Comparison of ENCODE assay signal across 36 cellular contexts in the genomic region with DNA sequence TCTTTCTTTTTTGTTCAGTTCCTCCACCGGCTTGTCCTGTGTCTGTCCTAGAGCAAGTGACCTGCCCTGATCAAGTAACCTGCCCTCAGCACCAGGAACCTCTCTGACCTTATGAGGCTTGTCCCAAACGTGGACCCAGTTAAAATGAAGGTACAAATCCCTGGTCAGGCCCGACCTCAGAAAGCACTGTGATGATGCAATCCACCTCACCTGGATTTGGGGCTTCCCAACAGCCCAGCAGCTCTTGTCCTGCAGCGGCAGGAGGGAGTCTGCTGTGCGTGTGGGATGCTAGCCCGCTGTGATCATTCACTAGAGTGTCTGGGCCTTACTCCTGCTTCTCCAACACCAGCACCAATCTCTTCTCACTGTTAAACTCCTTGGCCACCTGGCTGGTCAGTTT. TPM values are rescaled to one million over a fixed set of nuclear protein-coding genes. Genes with fewer than 3 reads are reported as not detected.
"Had no signal": no experiment of that assay in that cellular context is flagged by ENCODE, and none has a peak within 500 bp of the region (broad histone marks: within the 10 kb centered on the region; RNA-seq: fewer than 3 reads in every experiment).

No MANE protein-coding gene starts in this region.

- H3K4me1 ChIP-seq: body of pancreas had no signal

- DNase-seq: activated CD4-positive, alpha-beta memory T cell treated with anti-CD3 and anti-CD28 coated beads for 36 hours; activated CD4-positive, alpha-beta T cell treated with anti-CD3 and anti-CD28 coated beads, Interleukin-2, amount 10 ng/mL, durations not matched to agents 24 days and 14 days; activated CD8-positive, alpha-beta memory T cell treated with anti-CD3 and anti-CD28 coated beads, Interleukin-2, amount 10 ng/mL, durations not matched to agents 7 days and 5 days; activated CD8-positive, alpha-beta memory T cell treated with anti-CD3 and anti-CD28 coated beads, Interleukin-2, amount 50 U/mL, for 4 hours; activated CD8-positive, alpha-beta T cell treated with anti-CD3 and anti-CD28 coated beads, Interleukin-2, amount 10 ng/mL, durations not matched to agents 7 days and 5 days; activated effector memory CD4-positive, alpha-beta T cell treated with anti-CD3 and anti-CD28 coated beads, Interleukin-2, amount 50 U/mL, for 16 hours; activated naive CD4-positive, alpha-beta T cell treated with anti-CD3 and anti-CD28 coated beads for 36 hours; activated naive CD8-positive, alpha-beta T cell treated with anti-CD3 and anti-CD28 coated beads for 36 hours; activated naive CD8-positive, alpha-beta T cell treated with anti-CD3 and anti-CD28 coated beads, Interleukin-2, amount 50 U/mL, for 24 hours; activated T-cell treated with anti-CD3 and anti-CD28 coated beads, Interleukin-2, amount 50 U/mL, for 1 hour; activated T-cell treated with anti-CD3 and anti-CD28 coated beads, Interleukin-2, amount 50 U/mL, for 48 hours; adrenal gland; amygdala; aorta; body of pancreas; caudate nucleus; cortex of kidney; dermis blood vessel endothelial cell; effector CD4-positive, alpha-beta T cell; effector memory CD8-positive, alpha-beta T cell; esophagus squamous epithelium; foreskin melanocyte; heart right ventricle; T-helper 1 cell; T-helper 17 cell; T1000 had no signal

- ATAC-seq: activated CD8-positive, alpha-beta memory T cell treated with anti-CD3 and anti-CD28 coated beads, Interleukin-2, amount 10 ng/mL, durations not matched to agents 7 days and 5 days; activated CD8-positive, alpha-beta T cell treated with anti-CD3 and anti-CD28 coated beads, Interleukin-2, amount 10 ng/mL, durations not matched to agents 7 days and 5 days; activated naive CD8-positive, alpha-beta T cell treated with anti-CD3 and anti-CD28 coated beads, Interleukin-2, amount 50 U/mL, for 24 hours; body of pancreas; effector memory CD8-positive, alpha-beta T cell; gastroesophageal sphincter; heart right ventricle; T-helper 17 cell had no signal

- H3K27ac ChIP-seq: adrenal gland, body of pancreas, epithelial cell of prostate, esophagus squamous epithelium, gastroesophageal sphincter, heart right ventricle had no signal

- H3K4me3 ChIP-seq: adrenal gland, body of pancreas, esophagus squamous epithelium, gastroesophageal sphincter, heart right ventricle had no signal

- H3K9me3 ChIP-seq: adrenal gland, body of pancreas, esophagus squamous epithelium, gastroesophageal sphincter, heart right ventricle had no signal

- H3K27me3 ChIP-seq: adrenal gland, body of pancreas, heart right ventricle had no signal

- H3K36me3 ChIP-seq: adrenal gland, gastroesophageal sphincter, heart right ventricle had no signal

- FAIRE-seq: colon, endometrium, endothelial cell of umbilical vein had no signal

RNA-seq across cellular contexts. Expression of a gene that starts 11.2 kb away (rescaled TPM):
- total RNA-seq: activated CD4-positive, alpha-beta memory T cell treated with anti-CD3 and anti-CD28 coated beads for 36 hours; activated CD4-positive, alpha-beta T cell treated with anti-CD3 and anti-CD28 coated beads, Interleukin-2, amount 10 ng/mL, durations not matched to agents 24 days and 14 days; activated CD8-positive, alpha-beta memory T cell treated with anti-CD3 and anti-CD28 coated beads for 36 hours; activated CD8-positive, alpha-beta memory T cell treated with anti-CD3 and anti-CD28 coated beads, Interleukin-2, amount 10 ng/mL, durations not matched to agents 7 days and 5 days; activated CD8-positive, alpha-beta T cell treated with anti-CD3 and anti-CD28 coated beads, Interleukin-2, amount 10 ng/mL, durations not matched to agents 7 days and 5 days; activated naive CD4-positive, alpha-beta T cell treated with anti-CD3 and anti-CD28 coated beads for 36 hours; activated naive CD8-positive, alpha-beta T cell treated with anti-CD3 and anti-CD28 coated beads for 36 hours; activated T-helper 1 cell treated with anti-CD3 and anti-CD28 coated beads, Interleukin-12 subunit alpha, Interleukin-12 subunit beta, Interleukin-2, Interleukin-4 antibody, amounts not matched to agents 30 ng/mL and 10 ng/mL and 1 ng/mL, durations not matched to agents 14 hours and 24 hours and 36 hours; activated T-helper 2 cell treated with anti-CD3 and anti-CD28 coated beads, Interferon-gamma antibody, Interleukin-2, Interleukin-4, amounts not matched to agents 10 μg/mL and 5 μg/mL and 100 μg/mL, durations not matched to agents 14 hours and 24 hours and 36 hours; chondrocyte; fibroblast of villous mesenchyme; T-helper 17 cell had no signal
